Comparison of ENCODE assay signal across 9 cellular contexts in genomic region chr7:133051066-133051465, GRCh38. TPM values are rescaled to one million over a fixed set of nuclear protein-coding genes. Genes with fewer than 3 reads are reported as not detected.
A peak's percentile ranks its signal among the peaks of the same experiment; 100 is the strongest.
DNase-seq lines count a peak whose midpoint lies in the region; ATAC-seq and TF ChIP-seq lines count a peak whose summit lies in the region.
"Had no signal": no experiment of that assay in that cellular context is flagged by ENCODE, and none has a peak within 500 bp of the region (broad histone marks: within the 10 kb centered on the region; RNA-seq: fewer than 3 reads in every experiment).

No MANE protein-coding gene starts in this region.

- no peak overlapping the region for H3K4me3 Mint-ChIP-seq in natural killer cell

- H3K36me3 Mint-ChIP-seq in natural killer cell: no peaks in the 10 kb centered on the region

- ATAC-seq in Right ventricle myocardium inferior: peak; percentile 20
- no peak for ATAC-seq in natural killer cell

- H3K4me1 Mint-ChIP-seq in natural killer cell: peaks cover 27 to 45% of the 10 kb centered on the region in 2 donors

- H3K27me3 Mint-ChIP-seq in natural killer cell (ENCODE audit: low read depth in 2 of 2): no peaks in the 10 kb centered on the region

- no peaks in the 10 kb centered on the region for H3K9me3 Mint-ChIP-seq in natural killer cell

- H3K27ac Mint-ChIP-seq in natural killer cell: no peak overlapping the region

- intact Hi-C loops in Right ventricle myocardium inferior (cut with DNase I): no loop called here
- intact Hi-C loops in cardiac septum (cut with DNase I): no loop called here
- intact Hi-C loops in natural killer cell (cut with micrococcal nuclease): no loop called here

- DNase-seq in Right ventricle myocardium inferior (ENCODE audit: missing footprints) (no peak), cardiac septum (ENCODE audit: low spot score) (no peak), NCI-H345 treated with DMSO at 0.1 percent for 48 hours (lab: John Stamatoyannopoulos, UW; ENCODE audit: unreplicated experiment) (peak; percentile 26), fibroblast of peridontal ligament (ENCODE audit: extremely low read depth) (peak; percentile 72), NCI-H774 (lab: John Stamatoyannopoulos, UW) (no peak), NCI-H510A (lab: John Stamatoyannopoulos, UW) (no peak), natural killer cell (no peak)
- no peak for DNase-seq in activated CD4-positive, alpha-beta T cell treated with anti-CD3 and anti-CD28 coated beads, Interleukin-2, amount 50 U/mL, for 48 hours
- DNase-seq: DMS153 had no signal

- no peak for TF ChIP-seq CTCF in natural killer cell (IDR thresholded peaks at IDR 0.05)

RNA-seq across cellular contexts. Expression of gene CHCHD3, which starts 30.8 kb away (rescaled TPM):
- total RNA-seq in Right ventricle myocardium inferior (169 TPM), cardiac septum (138 TPM), natural killer cell (10 to 100 TPM; 35.2 to 41.0 (median 35.9) TPM)

Comparison
In these comparisons a context has a peak if more than half of its experiments do, and no peak if none do; other contexts are left out.
1. DNase-seq: peak in NCI-H345 treated with DMSO at 0.1 percent for 48 hours (single experiment) and fibroblast of peridontal ligament (single experiment); none in Right ventricle myocardium inferior (single experiment), cardiac septum (single experiment), activated CD4-positive, alpha-beta T cell treated with anti-CD3 and anti-CD28 coated beads, Interleukin-2, amount 50 U/mL, for 48 hours (0 of 2), NCI-H774 (single experiment), NCI-H510A (single experiment) and natural killer cell (single experiment).